8 cellular contexts compared by ENCODE assay signal in genomic region chr6:29748391-29749352, GRCh38. TPM values are rescaled to one million over a fixed set of nuclear protein-coding genes. Genes with fewer than 3 reads are reported as not detected.
DNase-seq lines count a peak whose midpoint lies in the region; ATAC-seq and TF ChIP-seq lines count a peak whose summit lies in the region.

No MANE protein-coding gene starts in this region.

- DNase-seq in AG08396 (ENCODE audit: low spot score) (peak; percentile 96), NK-92 (lab: John Stamatoyannopoulos, UW; ENCODE audit: unreplicated experiment) (peak; percentile 47), epidermal melanocyte (ENCODE audit: insufficient read length, low spot score) (peak; percentile 97), mucosa of descending colon (peak; percentile 92 to 96 (median 95))
- peak; percentile 91 for DNase-seq in activated CD8-positive, alpha-beta memory T cell treated with anti-CD3 and anti-CD28 coated beads, Interleukin-2, amount 50 U/mL, for 48 hours
- peak; percentile 80 to 82 for DNase-seq in stimulated activated CD8-positive, alpha-beta memory T cell treated with anti-CD3 and anti-CD28 coated beads, Interleukin-2, amount 100 ng/mL, for 48 hours (ENCODE audit: low read depth in 2 of 2)

- ATAC-seq in GM18868 (IDR thresholded peaks at IDR 0.05; ENCODE audit: unreplicated experiment) (peak; percentile 84), HG03103 (IDR thresholded peaks at IDR 0.05; ENCODE audit: low read depth, unreplicated experiment) (peak; percentile 56), mucosa of descending colon (peak; percentile 89)

- TF ChIP-seq CTCF in mucosa of descending colon (IDR thresholded peaks at IDR 0.05) = no peak

- peak overlapping the region; percentile 22 for H3K4me3 ChIP-seq in mucosa of descending colon

- no peaks in the 10 kb centered on the region for H3K9me3 ChIP-seq in mucosa of descending colon

- intact Hi-C loops in mucosa of descending colon (cut with DNase I, micrococcal nuclease) = no loop called here

- H3K4me1 ChIP-seq in mucosa of descending colon (ENCODE audit: low read depth) = peaks cover 16% of the 10 kb centered on the region

- no peaks in the 10 kb centered on the region for H3K36me3 ChIP-seq in mucosa of descending colon (ENCODE audit: low read depth)

RNA-seq across cellular contexts. Expression of gene HLA-F, which starts 25.4 kb away (rescaled TPM):
- total RNA-seq in mucosa of descending colon = 100 to 1,000 TPM; 151 to 416 (median 198) TPM

Comparison
In these comparisons a context has a peak if more than half of its experiments do, and no peak if none do; other contexts are left out.
1. Peak in every context shown above with its lines: DNase-seq, ATAC-seq and H3K4me3 ChIP-seq.
2. DNase-seq: peak in every context shown above with its lines; median percentile 97 in epidermal melanocyte; 96 in AG08396; 95 in mucosa of descending colon; 91 in activated CD8-positive, alpha-beta memory T cell treated with anti-CD3 and anti-CD28 coated beads, Interleukin-2, amount 50 U/mL, for 48 hours; 81 in stimulated activated CD8-positive, alpha-beta memory T cell treated with anti-CD3 and anti-CD28 coated beads, Interleukin-2, amount 100 ng/mL, for 48 hours; 47 in NK-92.